ENCODE assay signal across 22 cellular contexts in genomic region chr3:123442908-123443307, GRCh38. TPM values are rescaled to one million over a fixed set of nuclear protein-coding genes. Genes with fewer than 3 reads are reported as not detected.
DNase-seq lines count a peak whose midpoint lies in the region; ATAC-seq and TF ChIP-seq lines count a peak whose summit lies in the region.
"Had no signal": no experiment of that assay in that cellular context is flagged by ENCODE, and none has a peak within 500 bp of the region (broad histone marks: within the 10 kb centered on the region; RNA-seq: fewer than 3 reads in every experiment).

No MANE protein-coding gene starts in this region.

- H3K4me3 ChIP-seq in coronary artery (peak overlapping the region; percentile 78), thoracic aorta (peak overlapping the region; percentile 1)

- H3K4me1 ChIP-seq in thoracic aorta (ENCODE audit: control insufficient read depth in 1 of 2, low read depth in 2 of 2) = peaks cover 6 to 67% of the 10 kb centered on the region in 2 donors

- no peaks in the 10 kb centered on the region for H3K36me3 ChIP-seq in thoracic aorta

- DNase-seq in coronary artery (ENCODE audit: low spot score) (no peak), Right ventricle myocardium superior (no peak), thoracic aorta (ENCODE audit: low spot score) (no peak), HPDE6-E6E7 (ENCODE audit: extremely low spot score) (no peak)
- no peak for DNase-seq in activated CD8-positive, alpha-beta memory T cell treated with anti-CD3 and anti-CD28 coated beads, Interleukin-2, amount 50 U/mL, for 48 hours
- no peak for DNase-seq in activated CD4-positive, alpha-beta T cell treated with anti-CD3 and anti-CD28 coated beads for 48 hours
- DNase-seq: CD4-positive, CD25-positive, alpha-beta regulatory T cell; EL; GF-D8; GOT3; HCEC 1CT; IMR-90; NCI-H1105 treated with DMSO at 0.1 percent for 48 hours; NCI-H2081; NCI-H2171; NCI-H345; NCI-H524; NCI-H774; NK-92 treated with Interleukin-12 subunit alpha and Interleukin-12 subunit beta, amount 100 ng/mL, for 24 hours had no signal

- TF ChIP-seq CTCF in coronary artery (IDR thresholded peaks at IDR 0.05) (no peak), thoracic aorta (IDR thresholded peaks at IDR 0.05) (no peak)

- H3K27ac ChIP-seq in coronary artery (peak overlapping the region; percentile 57 to 93), layer of hippocampus (ENCODE audit: low read depth, low read length) (peak overlapping the region; percentile 62), thoracic aorta (peak overlapping the region; percentile 49 to 74)
- H3K27ac ChIP-seq: KMS-11, RWPE1 had no signal

- ATAC-seq in Right ventricle myocardium superior (ENCODE audit: poor library complexity) (peak; percentile 25), thoracic aorta (ENCODE audit: insufficient number of reproducible peaks, low FRiP score, low read depth) (no peak)

- H3K27me3 ChIP-seq in layer of hippocampus (ENCODE audit: control insufficient read depth, insufficient read depth, low read length) (no peaks in the 10 kb centered on the region), thoracic aorta (replicated peaks; ENCODE audit: insufficient read depth) (no peaks in the 10 kb centered on the region)

- H3K9me3 ChIP-seq in thoracic aorta = no peaks in the 10 kb centered on the region

- intact Hi-C loops in Right ventricle myocardium superior (cut with DNase I) = no loop called here

RNA-seq across cellular contexts. Expression of gene ADCY5, which starts 6.0 kb away (rescaled TPM):
- total RNA-seq in Right ventricle myocardium superior = 225 TPM
- 100 to 1,000 TPM; 104 to 123 TPM for total RNA-seq in thoracic aorta
- total RNA-seq: CD4-positive, CD25-positive, alpha-beta regulatory T cell had no signal
